22 cellular contexts compared by ENCODE assay signal in the genomic region with DNA sequence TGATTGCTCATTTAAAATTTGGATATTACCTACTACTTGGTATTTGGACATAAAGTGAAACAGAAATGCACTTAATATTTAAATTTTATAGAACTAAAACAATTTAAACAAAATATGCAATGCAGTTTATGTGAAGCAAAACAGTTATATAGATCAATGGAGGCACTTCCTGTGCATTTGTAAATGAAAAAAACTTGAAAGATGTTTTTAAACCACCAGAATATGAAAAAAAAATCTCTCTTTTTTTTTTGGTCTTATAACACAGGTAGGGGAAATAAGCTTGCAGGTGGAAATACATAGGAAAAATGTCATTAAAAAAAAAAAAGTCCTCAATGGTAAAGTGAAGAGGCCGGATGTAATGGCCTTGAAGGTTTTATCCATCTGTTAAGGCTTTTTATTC.
A peak's percentile ranks its signal among the peaks of the same experiment; 100 is the strongest.
DNase-seq lines count a peak whose midpoint lies in the region; ATAC-seq, FAIRE-seq and TF ChIP-seq lines count a peak whose summit lies in the region.
"Had no signal": no experiment of that assay in that cellular context is flagged by ENCODE, and none has a peak within 500 bp of the region (broad histone marks: within the 10 kb centered on the region; RNA-seq: fewer than 3 reads in every experiment).

No MANE protein-coding gene starts in this region.

- no peaks in the 10 kb centered on the region for H3K36me3 Mint-ChIP-seq in astrocyte (ENCODE audit: low read depth, unreplicated experiment)
- H3K36me3 Mint-ChIP-seq in activated T-helper 17 cell treated with anti-CD3 and anti-CD28 coated beads, Interleukin-2, amount 50 U/mL, for 72 hours (ENCODE audit: low read depth): no peaks in the 10 kb centered on the region
- H3K36me3 Mint-ChIP-seq: CD4-positive, CD25-positive, alpha-beta regulatory T cell had no signal

- H3K9ac ChIP-seq in GM23248 (no peak overlapping the region), astrocyte (ENCODE audit: low read length) (peak overlapping the region; percentile 63)

- peaks cover 32% of the 10 kb centered on the region for H3K4me1 ChIP-seq in ACC112 (ENCODE audit: control insufficient read depth, insufficient read depth, low read length, unreplicated experiment)
- peaks cover 20% of the 10 kb centered on the region for H3K4me1 ChIP-seq in GM23248 (ENCODE audit: insufficient read depth)
- peaks cover 13% of the 10 kb centered on the region for H3K4me1 ChIP-seq in astrocyte (ENCODE audit: insufficient read depth, low read length)
- H3K4me1 ChIP-seq in osteoblast (ENCODE audit: insufficient read depth, low read length): peaks cover 20% of the 10 kb centered on the region

- H4K20me1 ChIP-seq in GM23248 (ENCODE audit: insufficient read depth) (no peaks in the 10 kb centered on the region), astrocyte (ENCODE audit: insufficient read depth, low read length) (no peaks in the 10 kb centered on the region), osteoblast (ENCODE audit: insufficient read depth, low read length) (no peaks in the 10 kb centered on the region)

- H3K36me3 ChIP-seq in ACC112 (ENCODE audit: insufficient read depth, low read length) (no peaks in the 10 kb centered on the region; the same call in 1 of the 2 replicates), GM23248 (ENCODE audit: low read depth) (no peaks in the 10 kb centered on the region), astrocyte (ENCODE audit: insufficient read depth, low read length) (no peaks in the 10 kb centered on the region), osteoblast (ENCODE audit: insufficient read depth, low read length) (no peaks in the 10 kb centered on the region)
- H3K36me3 ChIP-seq: SJSA1 had no signal

- peak overlapping the region; percentile 68 for H2AFZ ChIP-seq in ACC112 (ENCODE audit: low read length, unreplicated experiment)
- H2AFZ ChIP-seq in GM23248: no peak overlapping the region
- no peak overlapping the region for H2AFZ ChIP-seq in astrocyte (ENCODE audit: low read depth, low read length)
- H2AFZ ChIP-seq in osteoblast (ENCODE audit: low read length): no peak overlapping the region

- no peaks in the 10 kb centered on the region for H3K27me3 Mint-ChIP-seq in astrocyte (ENCODE audit: low read depth, unreplicated experiment)
- H3K27me3 Mint-ChIP-seq in activated T-helper 17 cell treated with anti-CD3 and anti-CD28 coated beads, Interleukin-2, amount 50 U/mL, for 72 hours: no peaks in the 10 kb centered on the region

- no peak overlapping the region for H3K27ac Mint-ChIP-seq in astrocyte (ENCODE audit: unreplicated experiment)
- H3K27ac Mint-ChIP-seq in activated T-helper 17 cell treated with anti-CD3 and anti-CD28 coated beads, Interleukin-2, amount 50 U/mL, for 72 hours: no peak overlapping the region

- WGBS in GM23248 (ENCODE audit: low coverage in 1 of 2, low lambda C conversion rate in 2 of 2, missing lambda C conversion rate in 2 of 2), 2 experiments: 80 to 89% methylated on average over 1 of the region's 1 CpG

- H3K9me3 Mint-ChIP-seq in astrocyte (ENCODE audit: unreplicated experiment): no peaks in the 10 kb centered on the region
- no peaks in the 10 kb centered on the region for H3K9me3 Mint-ChIP-seq in activated T-helper 17 cell treated with anti-CD3 and anti-CD28 coated beads, Interleukin-2, amount 50 U/mL, for 72 hours
- H3K9me3 Mint-ChIP-seq: CD4-positive, CD25-positive, alpha-beta regulatory T cell had no signal

- peak overlapping the region; percentile 79 for H3K4me2 ChIP-seq in GM23248 (ENCODE audit: unreplicated experiment)
- no peak overlapping the region for H3K4me2 ChIP-seq in astrocyte (ENCODE audit: low read length)
- H3K4me2 ChIP-seq in osteoblast (ENCODE audit: insufficient read depth, low read length): no peak overlapping the region

- no peak for FAIRE-seq in astrocyte (lab: Jason Lieb, UNC)
- FAIRE-seq: GM12891, H1, HTR-8/SVneo had no signal

- no peak for ATAC-seq in activated T-helper 17 cell treated with anti-CD3 and anti-CD28 coated beads, Interleukin-2, amount 50 U/mL, for 72 hours (replicated peaks)
- ATAC-seq: Right ventricle myocardium inferior had no signal

- TF ChIP-seq CTCF in astrocyte (IDR thresholded peaks at IDR 0.05; ENCODE audit: insufficient read depth, low read depth, low read length): no peak
- no peak for TF ChIP-seq CTCF in osteoblast (IDR thresholded peaks at IDR 0.05; ENCODE audit: extremely low read depth, low read depth, low read length)

- peaks cover 14% of the 10 kb centered on the region for H3K4me1 Mint-ChIP-seq in astrocyte (ENCODE audit: low read depth, unreplicated experiment)
- peaks cover 4% of the 10 kb centered on the region for H3K4me1 Mint-ChIP-seq in activated T-helper 17 cell treated with anti-CD3 and anti-CD28 coated beads, Interleukin-2, amount 50 U/mL, for 72 hours

- H3K79me2 ChIP-seq in ACC112 (ENCODE audit: control insufficient read depth, insufficient read depth, low read length, unreplicated experiment) (no peaks in the 10 kb centered on the region), GM23248 (ENCODE audit: insufficient read depth) (no peaks in the 10 kb centered on the region), astrocyte (ENCODE audit: insufficient read depth, low read length) (no peaks in the 10 kb centered on the region), osteoblast (ENCODE audit: insufficient read depth, low read length) (no peaks in the 10 kb centered on the region)

- H3K4me3 ChIP-seq in ACC112 (ENCODE audit: low read depth, low read length): peak overlapping the region; percentile 68; the same call in 1 of the 2 replicates
- H3K4me3 ChIP-seq in GM23248: no peak overlapping the region
- H3K4me3 ChIP-seq in astrocyte (ENCODE audit: insufficient read depth, low read depth, low read length): no peak overlapping the region
- H3K4me3 ChIP-seq in osteoblast (ENCODE audit: insufficient read depth, low read length): no peak overlapping the region
- H3K4me3 ChIP-seq: SJSA1 had no signal

- in situ Hi-C loops in GM23248 (cut with MboI): no loop called here

- H3K27ac ChIP-seq in ACC112 (ENCODE audit: low read depth, low read length) (peak overlapping the region; percentile 94), GM23248 (no peak overlapping the region), astrocyte (ENCODE audit: low read depth, low read length) (peak overlapping the region; percentile 80), osteoblast (ENCODE audit: low read depth, low read length) (peak overlapping the region; percentile 86)

- no peaks in the 10 kb centered on the region for H3K9me2 ChIP-seq in GM23248 (ENCODE audit: insufficient read depth)

- H3K9me3 ChIP-seq in GM23248 (ENCODE audit: low read depth): peaks cover 3% of the 10 kb centered on the region
- no peaks in the 10 kb centered on the region for H3K9me3 ChIP-seq in astrocyte (ENCODE audit: insufficient read depth, low read depth, low read length)
- H3K9me3 ChIP-seq in osteoblast (ENCODE audit: low read depth, low read length): no peaks in the 10 kb centered on the region
- H3K9me3 ChIP-seq: SJSA1 had no signal

- no peaks in the 10 kb centered on the region for H3K27me3 ChIP-seq in ACC112 (ENCODE audit: insufficient read depth, low read length)
- no peaks in the 10 kb centered on the region for H3K27me3 ChIP-seq in GM23248 (replicated peaks; ENCODE audit: insufficient read depth)
- H3K27me3 ChIP-seq in astrocyte (ENCODE audit: insufficient read depth, low read length): no peaks in the 10 kb centered on the region
- H3K27me3 ChIP-seq in osteoblast (ENCODE audit: insufficient read depth, low read length): no peaks in the 10 kb centered on the region
- H3K27me3 ChIP-seq: SJSA1 had no signal

- H3K4me3 Mint-ChIP-seq in astrocyte (ENCODE audit: unreplicated experiment): no peak overlapping the region
- H3K4me3 Mint-ChIP-seq in activated T-helper 17 cell treated with anti-CD3 and anti-CD28 coated beads, Interleukin-2, amount 50 U/mL, for 72 hours: no peak overlapping the region

- peaks cover 19% of the 10 kb centered on the region for H3F3A ChIP-seq in GM23248 (ENCODE audit: insufficient read depth)

- DNase-seq in GM23248: no peak
- DNase-seq in astrocyte (ENCODE audit: low read depth): no peak
- no peak for DNase-seq in osteoblast (ENCODE audit: insufficient read length, low spot score, missing footprints)
- no peak for DNase-seq in kidney tubule cell (ENCODE audit: low spot score)
- DNase-seq in inferior parietal cortex (ENCODE audit: extremely low spot score): no peak
- no peak for DNase-seq in activated CD8-positive, alpha-beta memory T cell treated with anti-CD3 and anti-CD28 coated beads, Interleukin-2, amount 50 U/mL, for 4 hours
- DNase-seq: DMS153, IMR-90, Karpas-422, MV-4-11, NCI-H1105 treated with DMSO at 0.1 percent for 48 hours, NCI-H2081, NCI-H446, NCI-H526 had no signal
